10 cellular contexts compared by ENCODE assay signal in genomic region chr14:59123975-59124374, GRCh38.
DNase-seq lines count a peak whose midpoint lies in the region; ATAC-seq and TF ChIP-seq lines count a peak whose summit lies in the region.
"Had no signal": no experiment of that assay in that cellular context is flagged by ENCODE, and none has a peak within 500 bp of the region (broad histone marks: within the 10 kb centered on the region; RNA-seq: fewer than 3 reads in every experiment).

No MANE protein-coding gene starts in this region.

- ATAC-seq in HG03159 (IDR thresholded peaks at IDR 0.05; ENCODE audit: unreplicated experiment) (no peak), HG03460 (IDR thresholded peaks at IDR 0.05; ENCODE audit: unreplicated experiment) (no peak)

- H3K9me3 ChIP-seq in mammary epithelial cell (replicated peaks; ENCODE audit: insufficient read depth, low read length) (no peaks in the 10 kb centered on the region), tibial nerve (no peaks in the 10 kb centered on the region)
- H3K9me3 ChIP-seq: neutrophil had no signal

- intact Hi-C loops in mammary epithelial cell (cut with micrococcal nuclease) (loop anchor here (1.0 to 2.0 kb wide), 4 partner anchors 69 to 623 kb away; no protein-coding TSS in a partner anchor), posterior cingulate gyrus (cut with DNase I) (loop anchor here (5.0 to 10.0 kb wide), 2 partner anchors 489 to 627 kb away; partner anchors contain the start of gene DACT1)

- no peak overlapping the region for H3K9ac ChIP-seq in mammary epithelial cell (ENCODE audit: insufficient read depth, low read length)

- DNase-seq in T47D (ENCODE audit: low read depth in 1 of 2, low spot score in 1 of 2), result peak; percentile 18 to 42
- no peak for DNase-seq in mammary epithelial cell
- peak; percentile 84 to 86 for DNase-seq in NCI-H526 (lab: John Stamatoyannopoulos, UW)
- peak; percentile 46 for DNase-seq in fibroblast of mammary gland (ENCODE audit: low read depth)
- DNase-seq in tibial nerve (ENCODE audit: low spot score in 2 of 2), result no peak
- no peak for DNase-seq in posterior cingulate gyrus
- DNase-seq: activated naive CD4-positive, alpha-beta T cell treated with anti-CD3 and anti-CD28 coated beads for 36 hours had no signal

- no peaks in the 10 kb centered on the region for H4K20me1 ChIP-seq in mammary epithelial cell (ENCODE audit: insufficient read depth, low read length)

- no peak for TF ChIP-seq EP300 in tibial nerve (IDR thresholded peaks at IDR 0.05)

- H3K4me3 ChIP-seq in mammary epithelial cell (replicated peaks in 1 of 3; ENCODE audit: insufficient read depth in 1 of 3, low read depth in 2 of 3, low read length in 3 of 3) (no peak overlapping the region), fibroblast of mammary gland (ENCODE audit: control insufficient read depth, low read depth, low read length) (no peak overlapping the region), tibial nerve (no peak overlapping the region)

- TF ChIP-seq CTCF in mammary epithelial cell (conservative IDR thresholded peaks at IDR 0.05 in 1 of 2, IDR thresholded peaks at IDR 0.05 in 1 of 2; ENCODE audit: extremely low read depth in 1 of 2, insufficient read depth in 1 of 2, low read depth in 1 of 2, low read length in 2 of 2) (peak in 1 of 2 donors; percentile 43), fibroblast of mammary gland (conservative IDR thresholded peaks at IDR 0.05; ENCODE audit: control insufficient read depth, insufficient read depth, low read depth, low read length) (peak; percentile 35), tibial nerve (IDR thresholded peaks at IDR 0.05) (peak in 3 of 5 experiments; percentile 13 to 33 (median 26))

- H3K36me3 ChIP-seq in mammary epithelial cell (ENCODE audit: insufficient read depth, low read length), result no peaks in the 10 kb centered on the region
- H3K36me3 ChIP-seq in tibial nerve, result no peaks in the 10 kb centered on the region
- H3K36me3 ChIP-seq: neutrophil had no signal

- dilution Hi-C loops in mammary epithelial cell (cut with HindIII; ENCODE audit: low sequenced_read_pairs), result loop anchor here (5.0 kb wide), 2 partner anchors 102 to 323 kb away; no protein-coding TSS in a partner anchor

- H3K27ac ChIP-seq in mammary epithelial cell (ENCODE audit: insufficient read depth, low read depth, low read length) (no peak overlapping the region), tibial nerve (no peak overlapping the region)
- H3K27ac ChIP-seq: neutrophil had no signal

- WGBS in mammary epithelial cell (ENCODE audit: low coverage, missing lambda C conversion rate), result 36% methylated on average over 4 of the region's 4 CpGs
- WGBS in tibial nerve, 2 donors, result 42 to 46% methylated on average over 4 of the region's 4 CpGs

- H3K79me2 ChIP-seq in mammary epithelial cell (ENCODE audit: insufficient read depth, low read length), result no peaks in the 10 kb centered on the region

- CTCF ChIA-PET in mammary epithelial cell (lab: Charles Lee; ENCODE audit: low non-redundant PET), result no interaction called here

- no TSS peak for BruUV-seq in mammary epithelial cell (replicated peaks; lab: Mats Ljungman, UMichigan)

- in situ Hi-C loops in T47D (cut with HindIII; ENCODE audit: low pct_unique_long_range_greater_than_20kb, low sequenced_read_pairs), result no loop called here
- in situ Hi-C loops in mammary epithelial cell (cut with MboI; ENCODE audit: low sequenced_read_pairs in 2 of 2), result no loop called here

- no peak overlapping the region for H2AFZ ChIP-seq in mammary epithelial cell (ENCODE audit: low read depth, low read length)

- H3K27me3 ChIP-seq in mammary epithelial cell (ENCODE audit: insufficient read depth, low read length) (no peaks in the 10 kb centered on the region), tibial nerve (no peaks in the 10 kb centered on the region)

- H3K4me1 ChIP-seq in mammary epithelial cell (ENCODE audit: insufficient read depth, low read length) (no peaks in the 10 kb centered on the region), tibial nerve (no peaks in the 10 kb centered on the region)

- no peak overlapping the region for H3K4me2 ChIP-seq in mammary epithelial cell (ENCODE audit: insufficient read depth, low read depth, low read length)

- no peak for TF ChIP-seq POLR2A in tibial nerve (IDR thresholded peaks at IDR 0.05)

Comparison
In these comparisons a context has a peak if more than half of its experiments do, and no peak if none do; other contexts are left out.
1. DNase-seq: peak in T47D (2 of 2), NCI-H526 (2 of 2) and fibroblast of mammary gland (single experiment); none in mammary epithelial cell (single experiment), tibial nerve (0 of 2) and posterior cingulate gyrus (0 of 10).